In the genomic region with DNA sequence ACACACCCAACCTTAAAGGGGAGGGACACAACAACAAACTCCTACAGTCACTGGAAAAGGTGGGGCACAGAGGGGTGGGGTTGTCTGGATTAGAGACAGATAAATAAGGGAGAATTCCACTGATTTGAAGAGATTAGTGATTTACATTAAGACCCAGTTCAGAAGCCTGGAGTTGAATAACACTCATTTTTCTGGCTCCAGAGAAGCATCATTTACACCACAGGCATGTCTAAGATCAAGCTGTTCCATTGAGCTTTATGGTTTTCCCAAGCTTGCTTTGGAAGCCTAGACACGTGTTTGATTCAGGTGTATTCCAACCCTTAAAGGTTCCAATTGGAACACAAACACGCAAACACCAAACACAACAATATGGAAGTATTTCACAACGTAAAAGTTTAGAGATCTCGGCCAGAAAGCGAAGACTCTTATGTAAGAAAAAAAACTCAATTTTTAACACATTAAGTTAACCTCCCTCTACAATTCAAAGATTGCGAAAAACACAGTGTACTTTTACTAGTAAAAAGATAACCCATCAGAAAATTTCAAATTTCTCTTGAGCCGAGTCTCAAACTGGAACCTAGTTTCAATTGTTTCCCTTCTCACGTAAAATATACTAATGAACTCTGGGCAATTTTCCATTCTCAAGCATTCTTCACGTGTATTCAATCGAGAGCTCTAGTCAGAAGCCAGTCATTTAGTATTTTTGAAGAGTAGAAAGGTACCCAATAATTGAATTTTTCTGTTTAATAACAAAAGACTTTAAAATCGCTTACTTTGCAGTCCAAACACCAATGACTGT, we compare ENCODE assay signal across 8 cellular contexts. TPM values are rescaled to one million over a fixed set of nuclear protein-coding genes. Genes with fewer than 3 reads are reported as not detected.
DNase-seq lines count a peak whose midpoint lies in the region; ATAC-seq, FAIRE-seq and TF ChIP-seq lines count a peak whose summit lies in the region.

No MANE protein-coding gene starts in this region.

- peak overlapping the region; percentile 100 for H3K9ac ChIP-seq in astrocyte (ENCODE audit: low read length)

- no peaks in the 10 kb centered on the region for H3K9me3 Mint-ChIP-seq in stimulated activated naive CD8-positive, alpha-beta T cell treated with anti-CD3 and anti-CD28 coated beads, Interleukin-15, Interleukin-2, amounts not matched to agents 100 ng/mL and 50 ng/mL, for 24 hours
- H3K9me3 Mint-ChIP-seq in astrocyte (ENCODE audit: unreplicated experiment) = no peaks in the 10 kb centered on the region

- peaks cover 31% of the 10 kb centered on the region for H3K4me1 ChIP-seq in astrocyte (ENCODE audit: insufficient read depth, low read length)
- peaks cover 49% of the 10 kb centered on the region for H3K4me1 ChIP-seq in lower lobe of right lung
- H3K4me1 ChIP-seq in aorta (ENCODE audit: control insufficient read depth in 1 of 2, insufficient read depth in 2 of 2, low read length in 2 of 2) = peaks cover under 1 to 2% of the 10 kb centered on the region in 2 donors

- peak overlapping the region; percentile 100 for H3K4me3 Mint-ChIP-seq in stimulated activated naive CD8-positive, alpha-beta T cell treated with anti-CD3 and anti-CD28 coated beads, Interleukin-15, Interleukin-2, amounts not matched to agents 100 ng/mL and 50 ng/mL, for 24 hours
- H3K4me3 Mint-ChIP-seq in astrocyte (ENCODE audit: unreplicated experiment) = peak overlapping the region; percentile 99

- 2% methylated on average over 11 of the region's 11 CpGs for WGBS in aorta, 2 donors

- H3K27ac Mint-ChIP-seq in stimulated activated naive CD8-positive, alpha-beta T cell treated with anti-CD3 and anti-CD28 coated beads, Interleukin-15, Interleukin-2, amounts not matched to agents 100 ng/mL and 50 ng/mL, for 24 hours = peak overlapping the region; percentile 100
- H3K27ac Mint-ChIP-seq in astrocyte (ENCODE audit: unreplicated experiment) = peak overlapping the region; percentile 99

- H3K4me3 ChIP-seq in astrocyte (ENCODE audit: insufficient read depth, low read depth, low read length) (peak overlapping the region; percentile 100), lower lobe of right lung (peak overlapping the region; percentile 95), aorta (ENCODE audit: low read length in 2 of 2) (peak overlapping the region; percentile 73 to 85)

- ATAC-seq in stimulated activated naive CD8-positive, alpha-beta T cell treated with anti-CD3 and anti-CD28 coated beads, Interleukin-15, Interleukin-2, amounts not matched to agents 100 U/mL and 50 U/mL, for 24 hours = no peak
- no peak for ATAC-seq in lower lobe of right lung
- ATAC-seq in aorta (ENCODE audit: low FRiP score) = no peak

- H4K20me1 ChIP-seq in astrocyte (ENCODE audit: insufficient read depth, low read length) = peaks cover 66% of the 10 kb centered on the region

- TF ChIP-seq CTCF in astrocyte (IDR thresholded peaks at IDR 0.05; ENCODE audit: insufficient read depth, low read depth, low read length) (no peak), lower lobe of right lung (IDR thresholded peaks at IDR 0.05) (no peak)

- H3K36me3 ChIP-seq in astrocyte (ENCODE audit: insufficient read depth, low read length) (peaks cover 1% of the 10 kb centered on the region), lower lobe of right lung (peaks cover 6% of the 10 kb centered on the region), aorta (ENCODE audit: control insufficient read depth in 1 of 2, insufficient read depth in 2 of 2, low read length in 1 of 2) (no peaks in the 10 kb centered on the region)

- no peaks in the 10 kb centered on the region for H3K27me3 ChIP-seq in astrocyte (ENCODE audit: insufficient read depth, low read length)
- H3K27me3 ChIP-seq in lower lobe of right lung (ENCODE audit: low read depth) = no peaks in the 10 kb centered on the region
- H3K27me3 ChIP-seq in aorta (ENCODE audit: control insufficient read depth in 1 of 2, insufficient read depth in 2 of 2, low read length in 1 of 2) = no peaks in the 10 kb centered on the region

- no peak for DNase-seq in stimulated activated naive CD8-positive, alpha-beta T cell treated with anti-CD3 and anti-CD28 coated beads, Interleukin-15, Interleukin-2, amounts not matched to agents 100 U/mL and 50 U/mL, for 24 hours
- DNase-seq in astrocyte (ENCODE audit: low read depth) (peak; percentile 47), lower lobe of right lung (no peak), aorta (no peak), SKM-1 (lab: John Stamatoyannopoulos, UW; ENCODE audit: unreplicated experiment) (no peak), NCI-H1930 (lab: John Stamatoyannopoulos, UW) (no peak), SK-N-DZ (ENCODE audit: low spot score) (no peak)

- no peak overlapping the region for H2AFZ ChIP-seq in astrocyte (ENCODE audit: low read depth, low read length)

- peaks cover 58% of the 10 kb centered on the region for H3K4me1 Mint-ChIP-seq in stimulated activated naive CD8-positive, alpha-beta T cell treated with anti-CD3 and anti-CD28 coated beads, Interleukin-15, Interleukin-2, amounts not matched to agents 100 ng/mL and 50 ng/mL, for 24 hours (ENCODE audit: low read depth)
- H3K4me1 Mint-ChIP-seq in astrocyte (ENCODE audit: low read depth, unreplicated experiment) = peaks cover 28% of the 10 kb centered on the region

- FAIRE-seq in astrocyte (lab: Jason Lieb, UNC) = peak; percentile 85

- H3K4me2 ChIP-seq in astrocyte (ENCODE audit: low read length) = peak overlapping the region; percentile 91

- H3K27ac ChIP-seq in astrocyte (ENCODE audit: low read depth, low read length) (peak overlapping the region; percentile 99), lower lobe of right lung (peak overlapping the region; percentile 100), aorta (ENCODE audit: low read depth in 1 of 2, low read length in 2 of 2) (peak overlapping the region in 1 of 2 donors; percentile 48)

- H3K36me3 Mint-ChIP-seq in stimulated activated naive CD8-positive, alpha-beta T cell treated with anti-CD3 and anti-CD28 coated beads, Interleukin-15, Interleukin-2, amounts not matched to agents 100 ng/mL and 50 ng/mL, for 24 hours (ENCODE audit: low read depth) = peaks cover 75% of the 10 kb centered on the region
- H3K36me3 Mint-ChIP-seq in astrocyte (ENCODE audit: low read depth, unreplicated experiment) = no peaks in the 10 kb centered on the region

- H3K9me3 ChIP-seq in astrocyte (ENCODE audit: insufficient read depth, low read depth, low read length) (no peaks in the 10 kb centered on the region), lower lobe of right lung (no peaks in the 10 kb centered on the region), aorta (ENCODE audit: control insufficient read depth, low read length) (no peaks in the 10 kb centered on the region)

- intact Hi-C loops in lower lobe of right lung (cut with DNase I) = no loop called here
- intact Hi-C loops in aorta (cut with DNase I) = loop anchor here in 1 of 2 donors (10.0 kb wide), 1 partner anchor 1009 kb away; no protein-coding TSS in a partner anchor

- peaks cover 6% of the 10 kb centered on the region for H3K27me3 Mint-ChIP-seq in stimulated activated naive CD8-positive, alpha-beta T cell treated with anti-CD3 and anti-CD28 coated beads, Interleukin-15, Interleukin-2, amounts not matched to agents 100 ng/mL and 50 ng/mL, for 24 hours
- H3K27me3 Mint-ChIP-seq in astrocyte (ENCODE audit: low read depth, unreplicated experiment) = no peaks in the 10 kb centered on the region

- peaks cover 72% of the 10 kb centered on the region for H3K79me2 ChIP-seq in astrocyte (ENCODE audit: insufficient read depth, low read length)

RNA-seq across cellular contexts. Expression of a gene that starts 2.1 kb away (rescaled TPM):
- total RNA-seq in astrocyte = 112 and 120 TPM in 2 replicates
- total RNA-seq in lower lobe of right lung = 103 TPM
- total RNA-seq in aorta = 100 to 1,000 TPM; 104 to 150 TPM
- 10 to 100 TPM; 77.4 to 77.9 TPM for polyA plus RNA-seq in aorta
- 316 and 673 TPM in 2 replicates for polyA plus RNA-seq in SK-N-DZ (2014; cell fraction: cytosol; rRNA removed)
- polyA plus RNA-seq in SK-N-DZ (2014; cell fraction: nucleus; rRNA removed) = 282 and 334 TPM in 2 replicates
